Comparison of ENCODE assay signal across 8 cellular contexts in genomic region chr15:92818658-92819311, GRCh38.
DNase-seq lines count a peak whose midpoint lies in the region; ATAC-seq and TF ChIP-seq lines count a peak whose summit lies in the region.

No MANE protein-coding gene starts in this region.

- peak overlapping the region; percentile 86 for H3K27ac ChIP-seq in neutrophil

- DNase-seq in GM12865 (ENCODE audit: low read depth) (peak; percentile 25), NCI-H2227 treated with DMSO at 0.1 percent for 48 hours (lab: John Stamatoyannopoulos, UW) (peak; percentile 76), chondrocyte (ENCODE audit: low spot score) (no peak), H4 (ENCODE audit: low spot score) (no peak), NCI-H128 (lab: John Stamatoyannopoulos, UW; ENCODE audit: unreplicated experiment) (no peak), COLO829 (ENCODE audit: low spot score) (no peak)

- peak overlapping the region; percentile 82 for H3K4me3 Mint-ChIP-seq in chondrocyte (ENCODE audit: unreplicated experiment)

- peaks cover 37% of the 10 kb centered on the region for H3K4me1 Mint-ChIP-seq in chondrocyte (ENCODE audit: low read depth)

- H3K4me3 ChIP-seq in GM12865 (ENCODE audit: low read depth, low read length) (no peak overlapping the region), neutrophil (ENCODE audit: low read depth in 1 of 2, low read length in 1 of 2) (no peak overlapping the region)

- no peaks in the 10 kb centered on the region for H3K9me3 Mint-ChIP-seq in chondrocyte (ENCODE audit: low read depth)

- peaks cover 25 to 30% of the 10 kb centered on the region in 2 experiments for H3K4me1 ChIP-seq in neutrophil (ENCODE audit: control insufficient read depth in 1 of 2, insufficient read depth in 1 of 2, low read depth in 1 of 2, low read length in 1 of 2)

- H3K27ac Mint-ChIP-seq in chondrocyte (ENCODE audit: unreplicated experiment): peak overlapping the region; percentile 97

- no peaks in the 10 kb centered on the region for H3K9me3 ChIP-seq in neutrophil

- ATAC-seq in HG03280 (IDR thresholded peaks at IDR 0.05; ENCODE audit: unreplicated experiment): no peak

- H3K36me3 Mint-ChIP-seq in chondrocyte (ENCODE audit: low read depth): no peaks in the 10 kb centered on the region

- H3K27me3 ChIP-seq in neutrophil: no peaks in the 10 kb centered on the region

- no peaks in the 10 kb centered on the region for H3K27me3 Mint-ChIP-seq in chondrocyte (ENCODE audit: low read depth)

- no peak for TF ChIP-seq CTCF in GM12865 (IDR thresholded peaks at IDR 0.05; ENCODE audit: insufficient read depth, low read depth, low read length, missing control alignments)
- TF ChIP-seq CTCF in chondrocyte (IDR thresholded peaks at IDR 0.05): no peak
- TF ChIP-seq CTCF in neutrophil (IDR thresholded peaks at IDR 0.05): no peak

- no peaks in the 10 kb centered on the region for H3K36me3 ChIP-seq in neutrophil

Comparison
In these comparisons a context has a peak if more than half of its experiments do, and no peak if none do; other contexts are left out.
1. DNase-seq: peak in GM12865 (single experiment) and NCI-H2227 treated with DMSO at 0.1 percent for 48 hours (single experiment); none in chondrocyte (single experiment), H4 (single experiment), NCI-H128 (single experiment) and COLO829 (single experiment).